Comparison of ENCODE assay signal across 32 cellular contexts in genomic region chr18:31294199-31294747, GRCh38. TPM values are rescaled to one million over a fixed set of nuclear protein-coding genes. Genes with fewer than 3 reads are reported as not detected.
DNase-seq lines count a peak whose midpoint lies in the region; ATAC-seq, FAIRE-seq and TF ChIP-seq lines count a peak whose summit lies in the region.
"Had no signal": no experiment of that assay in that cellular context is flagged by ENCODE, and none has a peak within 500 bp of the region (broad histone marks: within the 10 kb centered on the region; RNA-seq: fewer than 3 reads in every experiment).

No MANE protein-coding gene starts in this region.

- peaks cover 9% of the 10 kb centered on the region for H3K9me3 ChIP-seq in suprapubic skin
- H3K9me3 ChIP-seq in smooth muscle cell (replicated peaks; ENCODE audit: low read depth), result peaks cover 4% of the 10 kb centered on the region
- H3K9me3 ChIP-seq: SJCRH30 had no signal

- peaks cover 20% of the 10 kb centered on the region for H3K4me1 ChIP-seq in foreskin keratinocyte
- peaks cover 3% of the 10 kb centered on the region for H3K4me1 ChIP-seq in suprapubic skin
- H3K4me1 ChIP-seq in smooth muscle cell (ENCODE audit: low read depth), result no peaks in the 10 kb centered on the region
- H3K4me1 ChIP-seq: BLaER1 treated with 17β-estradiol and CSF1 and Interleukin-3, amounts not matched to agents 10 nM and 100 nM; SJCRH30 had no signal

- H3K4me3 ChIP-seq in bronchial epithelial cell (ENCODE audit: low read depth, low read length) (no peak overlapping the region), suprapubic skin (no peak overlapping the region), smooth muscle cell (no peak overlapping the region)
- H3K4me3 ChIP-seq: BLaER1 treated with 17β-estradiol and CSF1 and Interleukin-3, amounts not matched to agents 10 nM and 100 nM; SJCRH30 had no signal

- 66% methylated on average over 5 of the region's 5 CpGs for WGBS in suprapubic skin
- WGBS in smooth muscle cell (ENCODE audit: low lambda C conversion rate), result 74% methylated on average over 5 of the region's 5 CpGs

- ATAC-seq in foreskin keratinocyte, result peak; percentile 84
- ATAC-seq: HepG2, Right ventricle myocardium inferior, SK-N-SH treated with all-trans-retinoic acid at 6 μM for 48 hours had no signal

- peak; percentile 64 for DNase-seq in HPDE6-E6E7 (ENCODE audit: extremely low spot score)
- peak; percentile 44 for DNase-seq in bronchial epithelial cell (ENCODE audit: low read depth)
- peak; percentile 48 to 75 for DNase-seq in foreskin keratinocyte
- DNase-seq in suprapubic skin (ENCODE audit: low spot score in 2 of 2), result no peak
- no peak for DNase-seq in activated naive CD4-positive, alpha-beta T cell (lab: John Stamatoyannopoulos, UW)
- no peak for DNase-seq in cortex of kidney (lab: John Stamatoyannopoulos, UW)
- no peak for DNase-seq in smooth muscle cell (lab: John Stamatoyannopoulos, UW; ENCODE audit: unreplicated experiment)
- DNase-seq: AML-193; CD4-positive, alpha-beta T cell; DMS79; EL; GF-D8; H7; Kasumi-1; MV-4-11; NCI-H1105 treated with DMSO at 0.1 percent for 48 hours; NCI-H146; NCI-H1930; NCI-H2107; NCI-H524; NCI-H774; SJCRH30 had no signal

- no peaks in the 10 kb centered on the region for H4K20me1 ChIP-seq in smooth muscle cell (ENCODE audit: low read depth)
- H4K20me1 ChIP-seq: BLaER1 treated with 17β-estradiol and CSF1 and Interleukin-3, amounts not matched to agents 10 nM and 100 nM had no signal

- no peak for TF ChIP-seq CTCF in bronchial epithelial cell (IDR thresholded peaks at IDR 0.05; ENCODE audit: insufficient read depth, low read length, severe bottlenecking)
- no peak for TF ChIP-seq CTCF in foreskin keratinocyte (conservative IDR thresholded peaks at IDR 0.05)
- TF ChIP-seq CTCF in suprapubic skin (IDR thresholded peaks at IDR 0.05), result no peak
- no peak for TF ChIP-seq CTCF in smooth muscle cell (IDR thresholded peaks at IDR 0.05; ENCODE audit: borderline replicate concordance, insufficient read depth, poor library complexity, severe bottlenecking)

- H3F3A ChIP-seq in smooth muscle cell (ENCODE audit: low read depth), result no peaks in the 10 kb centered on the region

- H3K79me2 ChIP-seq in smooth muscle cell (ENCODE audit: low read depth), result no peaks in the 10 kb centered on the region

- H3K4me2 ChIP-seq in smooth muscle cell, result no peak overlapping the region
- H3K4me2 ChIP-seq: BLaER1 treated with 17β-estradiol and CSF1 and Interleukin-3, amounts not matched to agents 10 nM and 100 nM had no signal

- no peak for FAIRE-seq in bronchial epithelial cell (lab: Jason Lieb, UNC)
- FAIRE-seq: A204.1, GM12892, GM19239, HepG2, RCC 7860 had no signal

- TF ChIP-seq EP300 in suprapubic skin (IDR thresholded peaks at IDR 0.05), result no peak

- H2AFZ ChIP-seq in smooth muscle cell (ENCODE audit: low read depth), result no peak overlapping the region

- H3K36me3 ChIP-seq in bronchial epithelial cell (ENCODE audit: control insufficient read depth, insufficient read depth, low read length) (no peaks in the 10 kb centered on the region), suprapubic skin (no peaks in the 10 kb centered on the region), smooth muscle cell (ENCODE audit: low read depth) (peaks cover 6% of the 10 kb centered on the region)
- H3K36me3 ChIP-seq: BLaER1 treated with 17β-estradiol and CSF1 and Interleukin-3, amounts not matched to agents 10 nM and 100 nM; SJCRH30 had no signal

- H3K27me3 ChIP-seq in bronchial epithelial cell (ENCODE audit: control insufficient read depth, insufficient read depth, low read length) (no peaks in the 10 kb centered on the region), foreskin keratinocyte (no peaks in the 10 kb centered on the region), suprapubic skin (no peaks in the 10 kb centered on the region), smooth muscle cell (ENCODE audit: low read depth) (no peaks in the 10 kb centered on the region)
- H3K27me3 ChIP-seq: BLaER1 treated with 17β-estradiol and CSF1 and Interleukin-3, amounts not matched to agents 10 nM and 100 nM; SJCRH30 had no signal

- H3K27ac ChIP-seq in foreskin keratinocyte, result no peak overlapping the region
- H3K27ac ChIP-seq in suprapubic skin, result peak overlapping the region; percentile 57
- no peak overlapping the region for H3K27ac ChIP-seq in smooth muscle cell (ENCODE audit: low read depth)
- H3K27ac ChIP-seq: BLaER1 treated with 17β-estradiol and CSF1 and Interleukin-3, amounts not matched to agents 10 nM and 100 nM; SJCRH30 had no signal

- no peak for TF ChIP-seq POLR2A in suprapubic skin (IDR thresholded peaks at IDR 0.05)

- H3K9ac ChIP-seq in smooth muscle cell (ENCODE audit: low read depth), result no peak overlapping the region
- H3K9ac ChIP-seq: BLaER1 treated with 17β-estradiol and CSF1 and Interleukin-3, amounts not matched to agents 10 nM and 100 nM had no signal

RNA-seq across cellular contexts. Expression of gene DSG1, which starts 23.7 kb away (rescaled TPM):
- total RNA-seq in bronchial epithelial cell (under 0.01 and 0.64 TPM in 2 replicates), foreskin keratinocyte (0.32 and 0.37 TPM in 2 replicates), suprapubic skin (1,000 to 10,000 TPM in 3 of 4 donors, 100 to 1,000 TPM in 1; 693 to 1,832 (median 1,713) TPM), smooth muscle cell (65.5 and 73.8 TPM in 2 replicates)
- polyA plus RNA-seq in foreskin keratinocyte (0.07 and 0.10 TPM in 2 replicates), smooth muscle cell (3.4 and 5.0 TPM in 2 replicates)
- total RNA-seq: CD4-positive, alpha-beta T cell; HepG2; HT1080; M059J; SJCRH30 had no signal

Comparison
In these comparisons a context has a peak if more than half of its experiments do, and no peak if none do; other contexts are left out.
1. DNase-seq: peak in HPDE6-E6E7 (single experiment), bronchial epithelial cell (single experiment) and foreskin keratinocyte (2 of 2); none in suprapubic skin (0 of 2), activated naive CD4-positive, alpha-beta T cell (0 of 4), cortex of kidney (single experiment) and smooth muscle cell (single experiment).
2. RNA of gene DSG1, which starts 23.7 kb away (total RNA-seq): 693 to 1,832 TPM in suprapubic skin and 65.5 to 73.8 TPM in smooth muscle cell; 0.32 to 0.37 TPM in foreskin keratinocyte and under 0.01 to 0.64 TPM in bronchial epithelial cell; every median in the first group is over 10 times any median in the second.